ENCODE assay signal across 9 cellular contexts in genomic region chr1:84996846-84997666, GRCh38. TPM values are rescaled to one million over a fixed set of nuclear protein-coding genes. Genes with fewer than 3 reads are reported as not detected.
DNase-seq lines count a peak whose midpoint lies in the region; ATAC-seq and TF ChIP-seq lines count a peak whose summit lies in the region.
"Had no signal": no experiment of that assay in that cellular context is flagged by ENCODE, and none has a peak within 500 bp of the region (broad histone marks: within the 10 kb centered on the region; RNA-seq: fewer than 3 reads in every experiment).

TSS of gene MCOLN2 (minus strand) at chr1:84997113. CDS start at chr1:84996872, 241 bp downstream.

- H2BK15ac ChIP-seq in neuronal stem cell (ENCODE audit: low read length) = no peak within 1 kb of the TSS

- H3K9ac ChIP-seq in neuronal stem cell (ENCODE audit: low read depth, low read length, poor library complexity) = peak within 1 kb of the TSS; percentile 87

- H3K9me3 ChIP-seq in neuronal stem cell (replicated peaks in 1 of 2; ENCODE audit: control insufficient read depth in 2 of 2, insufficient read depth in 1 of 2, low read depth in 1 of 2, low read length in 2 of 2) = no peaks in the 10 kb centered on the region

- H3K27me3 Mint-ChIP-seq in activated T-cell treated with anti-CD3 and anti-CD28 coated beads, Interleukin-2, amount 50 U/mL, for 24 hours = peaks cover 42% of the 10 kb centered on the region

- DNase-seq in AG08395 (ENCODE audit: low spot score) (peak; percentile 75), NCI-H510A (lab: John Stamatoyannopoulos, UW) (peak; percentile 80), fibroblast of the aortic adventitia (ENCODE audit: low read depth) (no peak), neuronal stem cell (ENCODE audit: low spot score) (peak; percentile 61), KG1 (lab: John Stamatoyannopoulos, UW) (no peak)
- DNase-seq in activated T-cell treated with anti-CD3 and anti-CD28 coated beads, Interleukin-2, amount 50 U/mL, for 24 hours = peak; percentile 77

- H3K4me3 Mint-ChIP-seq in activated T-cell treated with anti-CD3 and anti-CD28 coated beads, Interleukin-2, amount 50 U/mL, for 24 hours = peak within 1 kb of the TSS; percentile 88

- H3K36me3 Mint-ChIP-seq in activated T-cell treated with anti-CD3 and anti-CD28 coated beads, Interleukin-2, amount 50 U/mL, for 24 hours (ENCODE audit: low read depth) = peaks cover 34% of the 10 kb centered on the region

- H4K8ac ChIP-seq in neuronal stem cell (ENCODE audit: low read depth, low read length) = no peak within 1 kb of the TSS

- no peaks in the 10 kb centered on the region for H3K79me1 ChIP-seq in neuronal stem cell (ENCODE audit: low read depth, low read length)

- H3K9me3 Mint-ChIP-seq in activated T-cell treated with anti-CD3 and anti-CD28 coated beads, Interleukin-2, amount 50 U/mL, for 24 hours = no peaks in the 10 kb centered on the region

- H3K23ac ChIP-seq in neuronal stem cell (ENCODE audit: low read depth, low read length, poor library complexity) = peak within 1 kb of the TSS; percentile 86

- peaks cover 52% of the 10 kb centered on the region for H3K4me1 Mint-ChIP-seq in activated T-cell treated with anti-CD3 and anti-CD28 coated beads, Interleukin-2, amount 50 U/mL, for 24 hours (ENCODE audit: low read depth)

- H3K36me3 ChIP-seq in neuronal stem cell (replicated peaks in 1 of 2; ENCODE audit: control insufficient read depth in 2 of 2, insufficient read depth in 2 of 2, low read length in 2 of 2) = no peaks in the 10 kb centered on the region

- peak within 1 kb of the TSS; percentile 74 for H3K18ac ChIP-seq in neuronal stem cell (ENCODE audit: low read length)

- no CpG with 5 or more reads among the region's 87 CpGs for WGBS in neuronal stem cell (ENCODE audit: extremely low coverage in 2 of 2, insufficient read length in 2 of 2, insufficient replicate concordance in 1 of 2), 2 donors

- H2AK5ac ChIP-seq in neuronal stem cell (ENCODE audit: low read depth, low read length) = no peak within 1 kb of the TSS

- H2BK12ac ChIP-seq in neuronal stem cell (ENCODE audit: low read length) = peak within 1 kb of the TSS; percentile 31

- H2AFZ ChIP-seq in neuronal stem cell (ENCODE audit: low read length) = peak within 1 kb of the TSS; percentile 90

- H3K4me2 ChIP-seq in neuronal stem cell (ENCODE audit: insufficient read depth, low read length, poor library complexity, severe bottlenecking) = peak within 1 kb of the TSS; percentile 91

- H3K4me3 ChIP-seq in fibroblast of the aortic adventitia (ENCODE audit: low read depth, low read length) = peak within 1 kb of the TSS; percentile 72
- H3K4me3 ChIP-seq in neuronal stem cell (ENCODE audit: low read length in 2 of 2) = peak within 1 kb of the TSS; percentile 35 to 81

- H2BK120ac ChIP-seq in neuronal stem cell (ENCODE audit: low read depth, low read length) = no peak within 1 kb of the TSS

- peaks cover 2 to 9% of the 10 kb centered on the region in 2 donors for H3K4me1 ChIP-seq in neuronal stem cell (ENCODE audit: control insufficient read depth in 2 of 2, insufficient read depth in 1 of 2, low read depth in 1 of 2, low read length in 2 of 2)

- ATAC-seq in GM18505 (IDR thresholded peaks at IDR 0.05; ENCODE audit: unreplicated experiment) = peak; percentile 59
- ATAC-seq in HG02943 (IDR thresholded peaks at IDR 0.05; ENCODE audit: low read depth, unreplicated experiment) = peak; percentile 54

- H3K4ac ChIP-seq in neuronal stem cell (ENCODE audit: low read length) = peak within 1 kb of the TSS; percentile 27

- peak within 1 kb of the TSS; percentile 31 for H3K14ac ChIP-seq in neuronal stem cell (ENCODE audit: low read length)

- peaks cover 18 to 77% (median 38%) of the 10 kb centered on the region in 3 experiments for H3K27me3 ChIP-seq in neuronal stem cell (ENCODE audit: control insufficient read depth in 3 of 3, insufficient read depth in 3 of 3, low read depth in 1 of 3, low read length in 3 of 3)

- peak; percentile 17 for TF ChIP-seq CTCF in fibroblast of the aortic adventitia (IDR thresholded peaks at IDR 0.05; ENCODE audit: insufficient read depth, low read length)

- H4K91ac ChIP-seq in neuronal stem cell (ENCODE audit: low read depth, low read length, poor library complexity) = no peak within 1 kb of the TSS

- no peak within 1 kb of the TSS for H3K27ac ChIP-seq in neuronal stem cell (replicated peaks; ENCODE audit: low read length)

- peak within 1 kb of the TSS; percentile 91 for H3K27ac Mint-ChIP-seq in activated T-cell treated with anti-CD3 and anti-CD28 coated beads, Interleukin-2, amount 50 U/mL, for 24 hours

- TF ChIP-seq POLR2A in GM18505 (IDR thresholded peaks at IDR 0.05; ENCODE audit: borderline replicate concordance, extremely low read depth, insufficient read depth, insufficient read length) = peak; percentile 76

- no peak within 1 kb of the TSS for H2BK5ac ChIP-seq in neuronal stem cell (ENCODE audit: low read length)

RNA-seq across cellular contexts. Expression of gene MCOLN2, which starts in this region (rescaled TPM):
- total RNA-seq in fibroblast of the aortic adventitia (ENCODE audit: low replicate concordance) = 1.1 and 1.2 TPM in 2 replicates
- polyA plus RNA-seq in neuronal stem cell (2013, experiment 1 of 2) = 0.11 TPM
- polyA plus RNA-seq in neuronal stem cell (2013, experiment 2 of 2) = 0.30 TPM
- total RNA-seq: temporal lobe had no signal

Comparison
In these comparisons a context has a peak if more than half of its experiments do, and no peak if none do; other contexts are left out.
1. DNase-seq: peak in AG08395 (single experiment), NCI-H510A (single experiment), activated T-cell treated with anti-CD3 and anti-CD28 coated beads, Interleukin-2, amount 50 U/mL, for 24 hours (single experiment) and neuronal stem cell (single experiment); none in fibroblast of the aortic adventitia (single experiment) and KG1 (single experiment).